Comparison of ENCODE assay signal across 8 cellular contexts in genomic region chr2:8836979-8837794, GRCh38. TPM values are rescaled to one million over a fixed set of nuclear protein-coding genes. Genes with fewer than 3 reads are reported as not detected.
DNase-seq lines count a peak whose midpoint lies in the region; ATAC-seq and TF ChIP-seq lines count a peak whose summit lies in the region.

KIDINS220 (minus strand) TSS chr2:8837613; CDS start chr2:8827093, 10,520 bp downstream.

- H3K27me3 Mint-ChIP-seq in activated CD4-positive, alpha-beta memory T cell treated with anti-CD3 and anti-CD28 coated beads, Interleukin-2, amount 10 ng/mL, durations not matched to agents 7 days and 5 days = no peaks in the 10 kb centered on the region

- H3K36me3 ChIP-seq in duodenal mucosa (ENCODE audit: control insufficient read depth in 1 of 2, insufficient read depth in 2 of 2, low read length in 2 of 2) = no peaks in the 10 kb centered on the region

- ATAC-seq in GM19328 (IDR thresholded peaks at IDR 0.05; ENCODE audit: unreplicated experiment) (peak; percentile 92), HG03469 (IDR thresholded peaks at IDR 0.05; ENCODE audit: unreplicated experiment) (peak; percentile 79)

- peak; percentile 71 for DNase-seq in NCI-H526 treated with DMSO at 0.1 percent for 48 hours (lab: John Stamatoyannopoulos, UW)
- peak; percentile 88 for DNase-seq in activated CD4-positive, alpha-beta memory T cell treated with anti-CD3 and anti-CD28 coated beads, Interleukin-2, amount 10 ng/mL, durations not matched to agents 7 days and 5 days
- peak; percentile 81 to 96 for DNase-seq in lower leg skin (ENCODE audit: low spot score in 2 of 2)
- peak; percentile 70 to 79 for DNase-seq in stimulated activated CD4-positive, alpha-beta T cell treated with anti-CD3 and anti-CD28 coated beads, Interleukin-4, amount 100 ng/mL, for 48 hours (ENCODE audit: low read depth in 2 of 2)

- H3K4me1 Mint-ChIP-seq in activated CD4-positive, alpha-beta memory T cell treated with anti-CD3 and anti-CD28 coated beads, Interleukin-2, amount 10 ng/mL, durations not matched to agents 7 days and 5 days = peaks cover 36% of the 10 kb centered on the region

- CTCF ChIA-PET in activated CD4-positive, alpha-beta memory T cell treated with anti-CD3 and anti-CD28 coated beads, Interleukin-2, amount 10 ng/mL, durations not matched to agents 7 days and 5 days (lab: Charles Lee) = interaction anchor here (0.6 to 1.2 kb wide), 3 partner anchors 33 to 1703 kb away, joined by 3 to 5 read pairs (median 3); no protein-coding TSS in a partner anchor

- H3K27ac Mint-ChIP-seq in activated CD4-positive, alpha-beta memory T cell treated with anti-CD3 and anti-CD28 coated beads, Interleukin-2, amount 10 ng/mL, durations not matched to agents 7 days and 5 days = peak within 1 kb of the TSS; percentile 95

- no peaks in the 10 kb centered on the region for H3K9me3 Mint-ChIP-seq in activated CD4-positive, alpha-beta memory T cell treated with anti-CD3 and anti-CD28 coated beads, Interleukin-2, amount 10 ng/mL, durations not matched to agents 7 days and 5 days

- TF ChIP-seq POLR2A in lower leg skin (IDR thresholded peaks at IDR 0.05) = peak in 1 of 2 donors; percentile 61

- H3K9ac ChIP-seq in duodenal mucosa (ENCODE audit: low read depth in 1 of 2, low read length in 2 of 2) = peak within 1 kb of the TSS; percentile 67 to 79

- intact Hi-C loops in lower leg skin (cut with DNase I; ENCODE audit: low total_unique reads) = no loop called here

- H3K4me3 ChIP-seq in duodenal mucosa (ENCODE audit: low read depth in 1 of 2, low read length in 2 of 2) (peak within 1 kb of the TSS; percentile 84 to 95), lower leg skin (ENCODE audit: low read depth, poor library complexity, severe bottlenecking) (peak within 1 kb of the TSS; percentile 91)

- no peak for TF ChIP-seq CTCF in C4-2B (conservative IDR thresholded peaks at IDR 0.05)
- no peak for TF ChIP-seq CTCF in lower leg skin (IDR thresholded peaks at IDR 0.05)

- POLR2A ChIA-PET in activated CD4-positive, alpha-beta memory T cell treated with anti-CD3 and anti-CD28 coated beads, Interleukin-2, amount 10 ng/mL, durations not matched to agents 7 days and 5 days (lab: Charles Lee) = interaction anchor here (0.8 to 2.2 kb wide), 8 partner anchors 10 to 360 kb away, joined by 3 to 10 read pairs (median 4); partner anchors contain the start of gene ID2

- peak within 1 kb of the TSS; percentile 60 for H3K27ac ChIP-seq in C4-2B
- H3K27ac ChIP-seq in duodenal mucosa (ENCODE audit: low read depth, low read length) = peak within 1 kb of the TSS; percentile 79

- H3K36me3 Mint-ChIP-seq in activated CD4-positive, alpha-beta memory T cell treated with anti-CD3 and anti-CD28 coated beads, Interleukin-2, amount 10 ng/mL, durations not matched to agents 7 days and 5 days (ENCODE audit: low read depth) = peaks cover 8% of the 10 kb centered on the region

- 0 to 1% methylated on average over 45 to 53 of the region's 67 CpGs for WGBS in lower leg skin, 2 donors

- peak within 1 kb of the TSS; percentile 98 for H3K4me3 Mint-ChIP-seq in activated CD4-positive, alpha-beta memory T cell treated with anti-CD3 and anti-CD28 coated beads, Interleukin-2, amount 10 ng/mL, durations not matched to agents 7 days and 5 days

- H3K9me3 ChIP-seq in duodenal mucosa (ENCODE audit: control insufficient read depth in 1 of 2, low read length in 2 of 2) = no peaks in the 10 kb centered on the region

- H3K4me1 ChIP-seq in duodenal mucosa (ENCODE audit: control insufficient read depth in 1 of 2, insufficient read depth in 2 of 2, low read length in 2 of 2) = peaks cover 15 to 21% of the 10 kb centered on the region in 2 donors

- no peaks in the 10 kb centered on the region for H3K27me3 ChIP-seq in duodenal mucosa (ENCODE audit: control insufficient read depth in 1 of 2, insufficient read depth in 2 of 2, low read length in 2 of 2)

RNA-seq across cellular contexts. Expression of gene KIDINS220, which starts in this region (rescaled TPM):
- 10 to 100 TPM; 33.4 to 35.1 TPM for total RNA-seq in activated CD4-positive, alpha-beta memory T cell treated with anti-CD3 and anti-CD28 coated beads, Interleukin-2, amount 10 ng/mL, durations not matched to agents 7 days and 5 days
- total RNA-seq in lower leg skin = 10 to 100 TPM; 44.6 to 65.0 (median 51.9) TPM

Comparison
In these comparisons a context has a peak if more than half of its experiments do, and no peak if none do; other contexts are left out.
1. Peak in every context shown above with its lines: DNase-seq, ATAC-seq, H3K4me3 ChIP-seq and H3K27ac ChIP-seq.